Comparison of ENCODE assay signal across 13 cellular contexts in genomic region chr7:74199551-74200355, GRCh38. TPM values are rescaled to one million over a fixed set of nuclear protein-coding genes. Genes with fewer than 3 reads are reported as not detected.
DNase-seq lines count a peak whose midpoint lies in the region; ATAC-seq and TF ChIP-seq lines count a peak whose summit lies in the region.
"Had no signal": no experiment of that assay in that cellular context is flagged by ENCODE, and none has a peak within 500 bp of the region (broad histone marks: within the 10 kb centered on the region; RNA-seq: fewer than 3 reads in every experiment).

No MANE protein-coding gene starts in this region.

- intact Hi-C loops in left colon (cut with DNase I, micrococcal nuclease), result no loop called here

- no peaks in the 10 kb centered on the region for H3K9me3 Mint-ChIP-seq in activated naive CD8-positive, alpha-beta T cell treated with anti-CD3 and anti-CD28 coated beads for 36 hours
- no peaks in the 10 kb centered on the region for H3K9me3 Mint-ChIP-seq in mesothelial cell of epicardium

- no peak overlapping the region for H3K4me3 ChIP-seq in HUES64 (ENCODE audit: low read length)
- H3K4me3 ChIP-seq: GM23248, mucosa of descending colon had no signal

- 0 out of 2 replicates have a peak, but pooled peaks cover 3% of the 10 kb centered on the region for H3K4me1 ChIP-seq in HUES64 (ENCODE audit: insufficient read depth, low read length)

- no peaks in the 10 kb centered on the region for H3K27me3 ChIP-seq in HUES64 (ENCODE audit: insufficient read depth, low read length)

- ATAC-seq in GM18867 (IDR thresholded peaks at IDR 0.05; ENCODE audit: unreplicated experiment) (no peak), left colon (no peak)
- ATAC-seq: mucosa of descending colon had no signal

- H3K4me3 Mint-ChIP-seq in activated naive CD8-positive, alpha-beta T cell treated with anti-CD3 and anti-CD28 coated beads for 36 hours, result no peak overlapping the region
- H3K4me3 Mint-ChIP-seq in mesothelial cell of epicardium, result no peak overlapping the region

- H3K4me1 Mint-ChIP-seq in activated naive CD8-positive, alpha-beta T cell treated with anti-CD3 and anti-CD28 coated beads for 36 hours, result peaks cover 18% of the 10 kb centered on the region
- H3K4me1 Mint-ChIP-seq in mesothelial cell of epicardium, result no peaks in the 10 kb centered on the region

- H3K36me3 ChIP-seq in HUES64 (ENCODE audit: insufficient read depth, low read length), result peaks cover 26% of the 10 kb centered on the region

- peak overlapping the region; percentile 28 for H3K27ac Mint-ChIP-seq in activated naive CD8-positive, alpha-beta T cell treated with anti-CD3 and anti-CD28 coated beads for 36 hours
- H3K27ac Mint-ChIP-seq in mesothelial cell of epicardium, result peak overlapping the region; percentile 62

- no peaks in the 10 kb centered on the region for H3K9me3 ChIP-seq in HUES64 (ENCODE audit: insufficient read depth, low read depth, low read length)
- H3K9me3 ChIP-seq: mucosa of descending colon had no signal

- DNase-seq in ELF-1 (ENCODE audit: low read depth, low spot score), result peak; percentile 36
- no peak for DNase-seq in activated naive CD8-positive, alpha-beta T cell treated with anti-CD3 and anti-CD28 coated beads for 36 hours
- DNase-seq in mesothelial cell of epicardium (ENCODE audit: low spot score in 2 of 2, unreplicated experiment in 2 of 2), result no peak
- DNase-seq in NCI-H774 (lab: John Stamatoyannopoulos, UW), result no peak
- no peak for DNase-seq in left colon
- no peak for DNase-seq in GM13976 (ENCODE audit: low spot score)
- DNase-seq: caudate nucleus, GM23248, mucosa of descending colon, NCI-H2081, T-helper 9 cell had no signal

- H3K27ac ChIP-seq in HUES64 (ENCODE audit: low read depth, low read length), result peak overlapping the region; percentile 35; the same call in 1 of the 2 replicates
- H3K27ac ChIP-seq: GM23248 had no signal

- peaks cover 14% of the 10 kb centered on the region for H3K36me3 Mint-ChIP-seq in activated naive CD8-positive, alpha-beta T cell treated with anti-CD3 and anti-CD28 coated beads for 36 hours
- peaks cover 11% of the 10 kb centered on the region for H3K36me3 Mint-ChIP-seq in mesothelial cell of epicardium

- 88% methylated on average over 18 of the region's 19 CpGs for WGBS in HUES64

- peaks cover 4% of the 10 kb centered on the region for H3K27me3 Mint-ChIP-seq in activated naive CD8-positive, alpha-beta T cell treated with anti-CD3 and anti-CD28 coated beads for 36 hours
- peaks cover 8% of the 10 kb centered on the region for H3K27me3 Mint-ChIP-seq in mesothelial cell of epicardium (ENCODE audit: low read depth)

- in situ Hi-C loops in GM13976 (cut with MboI; ENCODE audit: low sequenced_read_pairs, unreplicated experiment), result loop anchor here (10.0 kb wide), 1 partner anchor 205 kb away; no protein-coding TSS in a partner anchor

- TF ChIP-seq CTCF in mesothelial cell of epicardium (IDR thresholded peaks at IDR 0.05; ENCODE audit: unreplicated experiment) (no peak), GM13976 (IDR thresholded peaks at IDR 0.05; ENCODE audit: borderline replicate concordance, control extremely low read depth, extremely low read depth, insufficient read depth, missing control alignments) (no peak)

- no peak overlapping the region for H3K9ac ChIP-seq in HUES64 (ENCODE audit: low read depth, low read length)
- H3K9ac ChIP-seq: GM23248 had no signal

RNA-seq across cellular contexts. Expression of gene LAT2, which starts 10.1 kb away (rescaled TPM):
- 0.40 TPM for polyA plus RNA-seq in HUES64 (2013, experiment 1 of 2)
- polyA plus RNA-seq in HUES64 (2013, experiment 2 of 2), result not detected
- 1 to 10 TPM; 2.6 to 3.2 TPM for total RNA-seq in activated naive CD8-positive, alpha-beta T cell treated with anti-CD3 and anti-CD28 coated beads for 36 hours
- total RNA-seq in mesothelial cell of epicardium (0.34 to 1.0 TPM (median 0.51 TPM) in 3 replicates), left colon (1 to 10 TPM; 1.1 to 6.9 TPM)

RNA-seq across cellular contexts. Expression of gene EIF4H, which starts 25.6 kb away (rescaled TPM):
- polyA plus RNA-seq in HUES64 (2013, experiment 1 of 2), result 255 TPM
- polyA plus RNA-seq in HUES64 (2013, experiment 2 of 2), result 271 TPM
- total RNA-seq in activated naive CD8-positive, alpha-beta T cell treated with anti-CD3 and anti-CD28 coated beads for 36 hours, result 100 to 1,000 TPM; 423 to 428 TPM
- total RNA-seq in mesothelial cell of epicardium, result 264 to 270 TPM (median 267 TPM) in 3 replicates
- total RNA-seq in left colon, result 100 to 1,000 TPM; 250 to 271 TPM

RNA-seq across cellular contexts. Expression of gene RFC2, which starts 54.4 kb away (rescaled TPM):
- polyA plus RNA-seq in HUES64 (2013, experiment 1 of 2), result 73.7 TPM
- polyA plus RNA-seq in HUES64 (2013, experiment 2 of 2), result 63.0 TPM
- 100 to 1,000 TPM; 111 to 112 TPM for total RNA-seq in activated naive CD8-positive, alpha-beta T cell treated with anti-CD3 and anti-CD28 coated beads for 36 hours
- total RNA-seq in mesothelial cell of epicardium, result 25.8 to 30.0 TPM (median 25.8 TPM) in 3 replicates
- 10 to 100 TPM; 13.9 to 16.1 TPM for total RNA-seq in left colon
